Comparison of ENCODE assay signal across 1 cellular context in genomic region chrX:19066987-19067386, GRCh38.
TF ChIP-seq lines count a peak whose summit lies in the region.

No MANE protein-coding gene starts in this region.

TF ChIP-seq in HepG2, 621 proteins besides CTCF, POLR2A, EP300 and RAD21:
- TF ChIP-seq PAXIP1 (CRISPR knock-in tag; conservative IDR thresholded peaks at IDR 0.05) (0 out of 2 replicates have a peak, but pooled peaks have one; percentile 32), NFYC (CRISPR knock-in tag; IDR thresholded peaks at IDR 0.05) (0 out of 2 replicates have a peak, but pooled peaks have one; percentile 14), HNF4A (CRISPR knock-in tag; IDR thresholded peaks at IDR 0.05) (peak; percentile 47)
